8 cellular contexts compared by ENCODE assay signal in genomic region chr1:19596065-19596718, GRCh38. TPM values are rescaled to one million over a fixed set of nuclear protein-coding genes. Genes with fewer than 3 reads are reported as not detected.
DNase-seq lines count a peak whose midpoint lies in the region; ATAC-seq and TF ChIP-seq lines count a peak whose summit lies in the region.

No MANE protein-coding gene starts in this region.

- no peaks in the 10 kb centered on the region for H3K27me3 ChIP-seq in thyroid gland

- no peaks in the 10 kb centered on the region for H3K36me3 ChIP-seq in thyroid gland

- no peak for ATAC-seq in GM18502 (IDR thresholded peaks at IDR 0.05; ENCODE audit: poor library complexity, unreplicated experiment)

- TF ChIP-seq POLR2A in lower leg skin (IDR thresholded peaks at IDR 0.05): no peak
- TF ChIP-seq POLR2A in thyroid gland (IDR thresholded peaks at IDR 0.05): no peak

- no peaks in the 10 kb centered on the region for H3K9me3 Mint-ChIP-seq in T-helper 1 cell treated with Interleukin-12 subunit alpha and Interleukin-12 subunit beta and Interleukin-4 antibody, amounts not matched to agents 30 μg/mL and 1 μg/mL, for 36 hours

- H3K4me1 ChIP-seq in thyroid gland: peaks cover 21 to 28% of the 10 kb centered on the region in 2 donors

- H3K27ac ChIP-seq in caudate nucleus (ENCODE audit: low read depth, low read length): peak overlapping the region; percentile 84
- peak overlapping the region; percentile 85 to 91 (median 91) for H3K27ac ChIP-seq in thyroid gland

- H3K27ac Mint-ChIP-seq in T-helper 1 cell treated with Interleukin-12 subunit alpha and Interleukin-12 subunit beta and Interleukin-4 antibody, amounts not matched to agents 30 μg/mL and 1 μg/mL, for 36 hours: peak overlapping the region; percentile 100

- peak overlapping the region; percentile 97 for H3K4me3 Mint-ChIP-seq in T-helper 1 cell treated with Interleukin-12 subunit alpha and Interleukin-12 subunit beta and Interleukin-4 antibody, amounts not matched to agents 30 μg/mL and 1 μg/mL, for 36 hours

- TF ChIP-seq CTCF in lower leg skin (IDR thresholded peaks at IDR 0.05) (no peak), thyroid gland (IDR thresholded peaks at IDR 0.05) (no peak)

- H3K27me3 Mint-ChIP-seq in T-helper 1 cell treated with Interleukin-12 subunit alpha and Interleukin-12 subunit beta and Interleukin-4 antibody, amounts not matched to agents 30 μg/mL and 1 μg/mL, for 36 hours (ENCODE audit: low read depth): peaks cover 10% of the 10 kb centered on the region

- 3 to 7% methylated on average over 11 of the region's 11 CpGs for WGBS in lower leg skin, 2 donors
- WGBS in thyroid gland, 2 donors: 4 to 5% methylated on average over 11 of the region's 11 CpGs

- intact Hi-C loops in lower leg skin (cut with DNase I; ENCODE audit: low total_unique reads): no loop called here
- intact Hi-C loops in thyroid gland (cut with DNase I): loop anchor here (5.0 to 10.0 kb wide), 2 partner anchors 49 to 204 kb away; partner anchors contain the start of gene NBL1

- no peaks in the 10 kb centered on the region for H3K9me3 ChIP-seq in thyroid gland

- H3K36me3 Mint-ChIP-seq in T-helper 1 cell treated with Interleukin-12 subunit alpha and Interleukin-12 subunit beta and Interleukin-4 antibody, amounts not matched to agents 30 μg/mL and 1 μg/mL, for 36 hours (ENCODE audit: low read depth): peaks cover 19% of the 10 kb centered on the region

- H3K4me1 Mint-ChIP-seq in T-helper 1 cell treated with Interleukin-12 subunit alpha and Interleukin-12 subunit beta and Interleukin-4 antibody, amounts not matched to agents 30 μg/mL and 1 μg/mL, for 36 hours (ENCODE audit: low read depth): peaks cover 32% of the 10 kb centered on the region

- H3K4me3 ChIP-seq in lower leg skin (ENCODE audit: low read depth, poor library complexity, severe bottlenecking): peak overlapping the region; percentile 95
- H3K4me3 ChIP-seq in thyroid gland (replicated peaks in 1 of 3): peak overlapping the region; percentile 34 to 84 (median 34)

- DNase-seq in T-helper 1 cell (no peak), NCI-H446 treated with DMSO at 0.1 percent for 48 hours (lab: John Stamatoyannopoulos, UW) (peak; percentile 37), caudate nucleus (lab: John Stamatoyannopoulos, UW) (peak in 6 of 61 donors; percentile 33 to 69 (median 50)), lower leg skin (ENCODE audit: low spot score in 2 of 2) (no peak), thyroid gland (peak in 1 of 2 donors; percentile 18), UCSD-AML1 (lab: John Stamatoyannopoulos, UW; ENCODE audit: unreplicated experiment) (no peak)

RNA-seq across cellular contexts. Expression of gene NBL1, which starts 47.9 kb away (rescaled TPM):
- total RNA-seq in lower leg skin (100 to 1,000 TPM; 147 to 230 (median 210) TPM), thyroid gland (10 to 100 TPM; 29.4 to 70.4 (median 43.6) TPM)
